ENCODE assay signal across 9 cellular contexts in the genomic region with DNA sequence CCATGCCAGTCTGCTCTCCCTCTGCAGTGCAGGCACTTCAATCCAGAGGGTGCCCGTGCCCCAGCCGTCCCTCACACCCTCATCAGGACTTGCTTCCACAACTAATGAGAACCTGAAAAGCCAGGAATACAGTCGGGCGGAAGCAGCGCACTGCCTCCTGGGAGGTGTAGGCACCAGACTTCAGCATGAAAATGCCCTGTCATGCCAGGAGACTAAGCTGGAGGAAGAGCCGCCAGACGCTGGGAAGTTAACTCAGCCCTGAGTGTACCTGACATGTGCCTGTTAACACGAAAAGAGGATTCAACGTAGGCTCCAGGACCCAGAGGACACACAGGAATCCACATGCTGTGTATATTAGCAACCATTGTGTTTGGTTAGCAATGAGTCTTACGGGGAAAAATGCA. TPM values are rescaled to one million over a fixed set of nuclear protein-coding genes. Genes with fewer than 3 reads are reported as not detected.
DNase-seq lines count a peak whose midpoint lies in the region; ATAC-seq and TF ChIP-seq lines count a peak whose summit lies in the region.
"Had no signal": no experiment of that assay in that cellular context is flagged by ENCODE, and none has a peak within 500 bp of the region (broad histone marks: within the 10 kb centered on the region; RNA-seq: fewer than 3 reads in every experiment).

No MANE protein-coding gene starts in this region.

- no peaks in the 10 kb centered on the region for H3K9me3 ChIP-seq in naive thymus-derived CD4-positive, alpha-beta T cell (ENCODE audit: control insufficient read depth in 2 of 3, low read length in 3 of 3)

- H3K27ac Mint-ChIP-seq in naive thymus-derived CD4-positive, alpha-beta T cell: no peak overlapping the region

- POLR2A ChIA-PET in AG04449 (lab: Yijun Ruan, JAX): no interaction called here
- POLR2A ChIA-PET in naive thymus-derived CD4-positive, alpha-beta T cell (lab: Charles Lee): no interaction called here

- H3K4me1 Mint-ChIP-seq in naive thymus-derived CD4-positive, alpha-beta T cell: peaks cover 3 to 13% (median 12%) of the 10 kb centered on the region in 7 donors

- no peaks in the 10 kb centered on the region for H3K27me3 ChIP-seq in naive thymus-derived CD4-positive, alpha-beta T cell (ENCODE audit: control insufficient read depth in 2 of 2, insufficient read depth in 2 of 2, low read length in 2 of 2)

- no peaks in the 10 kb centered on the region for H3K4me1 ChIP-seq in naive thymus-derived CD4-positive, alpha-beta T cell (ENCODE audit: control insufficient read depth in 2 of 2, insufficient read depth in 2 of 2, low read length in 2 of 2)

- peak; percentile 40 for ATAC-seq in naive thymus-derived CD4-positive, alpha-beta T cell
- ATAC-seq in HG03135 (IDR thresholded peaks at IDR 0.05; ENCODE audit: unreplicated experiment): no peak

- H3K27ac ChIP-seq in naive thymus-derived CD4-positive, alpha-beta T cell (ENCODE audit: low read depth, low read length): no peak overlapping the region

- no peak overlapping the region for H3K4me3 ChIP-seq in AG04449 (ENCODE audit: low read depth, low read length)
- no peak overlapping the region for H3K4me3 ChIP-seq in fibroblast of the aortic adventitia (ENCODE audit: low read depth, low read length)
- no peak overlapping the region for H3K4me3 ChIP-seq in naive thymus-derived CD4-positive, alpha-beta T cell (ENCODE audit: low read length)

- peak overlapping the region in 8 of 10 donors; percentile 3 to 65 (median 47) for H3K4me3 Mint-ChIP-seq in naive thymus-derived CD4-positive, alpha-beta T cell

- TF ChIP-seq CTCF in AG04449 (IDR thresholded peaks at IDR 0.05; ENCODE audit: insufficient read depth, low read length, missing control alignments) (no peak), fibroblast of the aortic adventitia (IDR thresholded peaks at IDR 0.05; ENCODE audit: insufficient read depth, low read length) (no peak)

- CTCF ChIA-PET in AG04449 (lab: Yijun Ruan, JAX): interaction anchor here (0.9 to 6.0 kb wide), 3 partner anchors 13 to 496 kb away, joined by 3 to 39 read pairs (median 5); no protein-coding TSS in a partner anchor
- CTCF ChIA-PET in naive thymus-derived CD4-positive, alpha-beta T cell (lab: Charles Lee): interaction anchor here (0.7 to 1.1 kb wide), 2 partner anchors 497 to 504 kb away, joined by 3 to 5 read pairs; no protein-coding TSS in a partner anchor

- peak; percentile 51 for DNase-seq in AG04449 (ENCODE audit: low read depth, low spot score)
- peak; percentile 54 for DNase-seq in NCI-H510A treated with DMSO at 0.1 percent for 48 hours (lab: John Stamatoyannopoulos, UW)
- peak; percentile 46 for DNase-seq in fibroblast of the aortic adventitia (ENCODE audit: low read depth)
- no peak for DNase-seq in naive thymus-derived CD4-positive, alpha-beta T cell
- no peak for DNase-seq in NCI-H748 (lab: John Stamatoyannopoulos, UW; ENCODE audit: unreplicated experiment)
- DNase-seq in germinal center (ENCODE audit: low spot score): no peak
- no peak for DNase-seq in activated CD4-positive, alpha-beta T cell treated with anti-CD3 and anti-CD28 coated beads for 4 hours
- DNase-seq: activated CD4-positive, CD25-positive, alpha-beta regulatory T cell treated with anti-CD3 and anti-CD28 coated beads, Interleukin-2, amount 50 U/mL, for 72 hours had no signal

- H3K27me3 Mint-ChIP-seq in naive thymus-derived CD4-positive, alpha-beta T cell: peaks cover 0 to 41% (median 6%) of the 10 kb centered on the region in 5 donors

- H3K36me3 Mint-ChIP-seq in naive thymus-derived CD4-positive, alpha-beta T cell: no peaks in the 10 kb centered on the region

- no peaks in the 10 kb centered on the region for H3K36me3 ChIP-seq in naive thymus-derived CD4-positive, alpha-beta T cell (ENCODE audit: control insufficient read depth in 2 of 3, insufficient read depth in 3 of 3, low read length in 3 of 3)

- no peaks in the 10 kb centered on the region for H3K9me3 Mint-ChIP-seq in naive thymus-derived CD4-positive, alpha-beta T cell

- intact Hi-C loops in naive thymus-derived CD4-positive, alpha-beta T cell (cut with micrococcal nuclease): no loop called here

RNA-seq across cellular contexts. Expression of a gene that starts 40.0 kb away (rescaled TPM):
- total RNA-seq in fibroblast of the aortic adventitia (ENCODE audit: low replicate concordance): 2.6 and 10.1 TPM in 2 replicates
- total RNA-seq in naive thymus-derived CD4-positive, alpha-beta T cell: 100 to 1,000 TPM in 1 of 5 experiments, 10 to 100 TPM in 4; 80.8 to 108 (median 89.3) TPM
- polyA plus RNA-seq in naive thymus-derived CD4-positive, alpha-beta T cell: 10 to 100 TPM; 52.1 to 53.8 TPM

Comparison
In these comparisons a context has a peak if more than half of its experiments do, and no peak if none do; other contexts are left out.
1. DNase-seq: peak in AG04449 (single experiment), NCI-H510A treated with DMSO at 0.1 percent for 48 hours (single experiment) and fibroblast of the aortic adventitia (single experiment); none in naive thymus-derived CD4-positive, alpha-beta T cell (0 of 9), NCI-H748 (single experiment), germinal center (single experiment) and activated CD4-positive, alpha-beta T cell treated with anti-CD3 and anti-CD28 coated beads for 4 hours (0 of 2).